7 cellular contexts compared by ENCODE assay signal in genomic region chr10:5975641-5976473, GRCh38. TPM values are rescaled to one million over a fixed set of nuclear protein-coding genes. Genes with fewer than 3 reads are reported as not detected.
A peak's percentile ranks its signal among the peaks of the same experiment; 100 is the strongest.
DNase-seq lines count a peak whose midpoint lies in the region; ATAC-seq and TF ChIP-seq lines count a peak whose summit lies in the region.

No MANE protein-coding gene starts in this region.

- CTCF ChIA-PET in mammary epithelial cell (lab: Charles Lee; ENCODE audit: low non-redundant PET) = no interaction called here

- 97% methylated on average over 11 of the region's 20 CpGs for WGBS in mammary epithelial cell (ENCODE audit: low coverage, missing lambda C conversion rate)

- H3K9ac ChIP-seq in mammary epithelial cell (ENCODE audit: insufficient read depth, low read length) = no peak overlapping the region

- H3K4me3 Mint-ChIP-seq in T-helper 1 cell treated with Interleukin-12 subunit alpha and Interleukin-12 subunit beta and Interleukin-4 antibody, amounts not matched to agents 30 μg/mL and 1 μg/mL, for 36 hours = peak overlapping the region; percentile 93
- peak overlapping the region; percentile 94 to 96 for H3K4me3 Mint-ChIP-seq in stimulated activated naive B cell treated with anti-CD40 and anti-IgM and Interleukin-4, amounts not matched to agents 10 μg/mL and 1 μg/mL and 100 μg/mL, for 72 hours

- H3K27me3 Mint-ChIP-seq in T-helper 1 cell treated with Interleukin-12 subunit alpha and Interleukin-12 subunit beta and Interleukin-4 antibody, amounts not matched to agents 30 μg/mL and 1 μg/mL, for 36 hours (ENCODE audit: low read depth) = peaks cover 11% of the 10 kb centered on the region
- no peaks in the 10 kb centered on the region for H3K27me3 Mint-ChIP-seq in stimulated activated naive B cell treated with anti-CD40 and anti-IgM and Interleukin-4, amounts not matched to agents 10 μg/mL and 1 μg/mL and 100 μg/mL, for 72 hours

- peak overlapping the region; percentile 96 for H3K27ac Mint-ChIP-seq in T-helper 1 cell treated with Interleukin-12 subunit alpha and Interleukin-12 subunit beta and Interleukin-4 antibody, amounts not matched to agents 30 μg/mL and 1 μg/mL, for 36 hours
- peak overlapping the region; percentile 95 for H3K27ac Mint-ChIP-seq in stimulated activated naive B cell treated with anti-CD40 and anti-IgM and Interleukin-4, amounts not matched to agents 10 μg/mL and 1 μg/mL and 100 μg/mL, for 72 hours

- H4K20me1 ChIP-seq in mammary epithelial cell (ENCODE audit: insufficient read depth, low read length) = no peaks in the 10 kb centered on the region

- in situ Hi-C loops in mammary epithelial cell (cut with MboI; ENCODE audit: low sequenced_read_pairs in 2 of 2) = no loop called here

- no peaks in the 10 kb centered on the region for H3K36me3 ChIP-seq in mammary epithelial cell (ENCODE audit: insufficient read depth, low read length)

- no peak for DNase-seq in mammary epithelial cell
- DNase-seq in midbrain (lab: John Stamatoyannopoulos, UW) = peak; percentile 10
- peak; percentile 76 for DNase-seq in stimulated activated naive B cell treated with anti-CD40 and anti-IgM and Interleukin-4, amounts not matched to agents 10 μg/mL and 1 μg/mL and 100 μg/mL, for 72 hours
- DNase-seq in NCI-H2227 (lab: John Stamatoyannopoulos, UW; ENCODE audit: unreplicated experiment) = no peak

- H3K27me3 ChIP-seq in mammary epithelial cell (ENCODE audit: insufficient read depth, low read length) = no peaks in the 10 kb centered on the region

- peak overlapping the region; percentile 8 to 94 (median 93) for H3K4me3 ChIP-seq in mammary epithelial cell (replicated peaks in 1 of 3; ENCODE audit: insufficient read depth in 1 of 3, low read depth in 2 of 3, low read length in 3 of 3)

- H3K27ac ChIP-seq in mammary epithelial cell (ENCODE audit: insufficient read depth, low read depth, low read length) = no peak overlapping the region

- H3K4me1 Mint-ChIP-seq in T-helper 1 cell treated with Interleukin-12 subunit alpha and Interleukin-12 subunit beta and Interleukin-4 antibody, amounts not matched to agents 30 μg/mL and 1 μg/mL, for 36 hours (ENCODE audit: low read depth) = peaks cover 44% of the 10 kb centered on the region
- peaks cover 24 to 45% of the 10 kb centered on the region in 2 donors for H3K4me1 Mint-ChIP-seq in stimulated activated naive B cell treated with anti-CD40 and anti-IgM and Interleukin-4, amounts not matched to agents 10 μg/mL and 1 μg/mL and 100 μg/mL, for 72 hours

- peaks cover 4% of the 10 kb centered on the region for H3K4me1 ChIP-seq in mammary epithelial cell (ENCODE audit: insufficient read depth, low read length)

- dilution Hi-C loops in mammary epithelial cell (cut with HindIII; ENCODE audit: low sequenced_read_pairs) = no loop called here

- H3K9me3 Mint-ChIP-seq in T-helper 1 cell treated with Interleukin-12 subunit alpha and Interleukin-12 subunit beta and Interleukin-4 antibody, amounts not matched to agents 30 μg/mL and 1 μg/mL, for 36 hours = no peaks in the 10 kb centered on the region
- H3K9me3 Mint-ChIP-seq in stimulated activated naive B cell treated with anti-CD40 and anti-IgM and Interleukin-4, amounts not matched to agents 10 μg/mL and 1 μg/mL and 100 μg/mL, for 72 hours = no peaks in the 10 kb centered on the region

- H2AFZ ChIP-seq in mammary epithelial cell (ENCODE audit: low read depth, low read length) = no peak overlapping the region

- no peak for TF ChIP-seq CTCF in mammary epithelial cell (conservative IDR thresholded peaks at IDR 0.05 in 1 of 2, IDR thresholded peaks at IDR 0.05 in 1 of 2; ENCODE audit: extremely low read depth in 1 of 2, insufficient read depth in 1 of 2, low read depth in 1 of 2, low read length in 2 of 2)

- ATAC-seq in GM19025 (IDR thresholded peaks at IDR 0.05; ENCODE audit: low read depth, unreplicated experiment) (peak; percentile 62), HG03097 (IDR thresholded peaks at IDR 0.05; ENCODE audit: low FRiP score, unreplicated experiment) (peak; percentile 60)
- peak; percentile 82 for ATAC-seq in stimulated activated naive B cell treated with anti-CD40 and anti-IgM and Interleukin-4, amounts not matched to agents 10 μg/mL and 1 μg/mL and 100 μg/mL, for 72 hours (replicated peaks)

- peaks cover 5% of the 10 kb centered on the region for H3K36me3 Mint-ChIP-seq in T-helper 1 cell treated with Interleukin-12 subunit alpha and Interleukin-12 subunit beta and Interleukin-4 antibody, amounts not matched to agents 30 μg/mL and 1 μg/mL, for 36 hours (ENCODE audit: low read depth)
- peaks cover 1 to 8% of the 10 kb centered on the region in 2 donors for H3K36me3 Mint-ChIP-seq in stimulated activated naive B cell treated with anti-CD40 and anti-IgM and Interleukin-4, amounts not matched to agents 10 μg/mL and 1 μg/mL and 100 μg/mL, for 72 hours

- peak overlapping the region; percentile 96 for H3K4me2 ChIP-seq in mammary epithelial cell (ENCODE audit: insufficient read depth, low read depth, low read length)

- no peaks in the 10 kb centered on the region for H3K9me3 ChIP-seq in mammary epithelial cell (replicated peaks; ENCODE audit: insufficient read depth, low read length)

- intact Hi-C loops in mammary epithelial cell (cut with micrococcal nuclease) = loop anchor here (5.0 kb wide), 1 partner anchor 84 kb away; the partner anchor contains the start of gene FBH1

- H3K79me2 ChIP-seq in mammary epithelial cell (ENCODE audit: insufficient read depth, low read length) = no peaks in the 10 kb centered on the region

- no TSS peak for BruUV-seq in mammary epithelial cell (replicated peaks; lab: Mats Ljungman, UMichigan)

RNA-seq across cellular contexts. Expression of gene IL15RA, which starts 1.5 kb away (rescaled TPM):
- total RNA-seq in mammary epithelial cell = 1 to 10 TPM; 1.8 to 2.2 TPM
- 2.6 TPM for polyA plus RNA-seq in mammary epithelial cell
- 1.3 TPM for polyA minus RNA-seq in mammary epithelial cell

Comparison
In these comparisons a context has a peak if more than half of its experiments do, and no peak if none do; other contexts are left out.
1. DNase-seq: peak in midbrain (single experiment) and stimulated activated naive B cell treated with anti-CD40 and anti-IgM and Interleukin-4, amounts not matched to agents 10 μg/mL and 1 μg/mL and 100 μg/mL, for 72 hours (single experiment); none in mammary epithelial cell (single experiment) and NCI-H2227 (single experiment).
2. Peak in every context shown above with its lines, with median percentiles within 50 percentile points of each other: ATAC-seq.